8 cellular contexts compared by ENCODE assay signal in the genomic region with DNA sequence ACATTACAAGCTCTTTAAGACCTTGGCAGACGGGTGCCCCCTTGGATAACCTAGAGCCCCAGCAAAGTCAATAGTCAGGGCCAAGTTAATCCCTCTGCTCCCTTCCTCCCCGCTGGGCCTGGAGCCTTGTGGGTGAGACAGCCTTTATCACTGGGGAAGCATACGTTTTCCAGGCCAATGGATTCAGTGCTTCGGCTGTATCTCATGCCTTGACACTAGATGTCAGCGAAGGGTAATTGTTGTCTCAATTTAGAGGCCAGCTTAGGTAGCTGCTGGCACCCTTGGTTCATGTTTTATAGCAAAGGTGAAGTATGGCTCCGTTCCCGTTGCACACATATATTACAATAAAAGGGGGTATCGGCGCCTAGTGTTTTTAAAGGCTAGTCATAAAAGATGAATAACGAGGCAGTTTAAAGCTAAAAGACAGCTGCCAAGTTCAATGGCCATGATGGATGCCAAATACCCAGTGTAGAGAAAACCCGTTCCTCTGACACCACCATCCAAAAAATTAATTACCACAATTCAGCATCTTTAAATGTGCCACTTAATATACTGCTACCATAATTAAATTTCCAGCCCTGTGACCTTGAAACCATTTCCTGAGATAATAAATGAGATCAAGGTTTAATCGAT. TPM values are rescaled to one million over a fixed set of nuclear protein-coding genes. Genes with fewer than 3 reads are reported as not detected.
DNase-seq lines count a peak whose midpoint lies in the region; TF ChIP-seq lines count a peak whose summit lies in the region.

No MANE protein-coding gene starts in this region.

- H3K4me1 ChIP-seq in breast epithelium: no peaks in the 10 kb centered on the region

- H3K4me3 Mint-ChIP-seq in MCF 10A (ENCODE audit: unreplicated experiment) (no peak overlapping the region), type B pancreatic cell (no peak overlapping the region)

- TF ChIP-seq CTCF in MCF 10A (IDR thresholded peaks at IDR 0.05; ENCODE audit: unreplicated experiment): peak; percentile 43
- no peak for TF ChIP-seq CTCF in breast epithelium (IDR thresholded peaks at IDR 0.05)
- peak; percentile 50 for TF ChIP-seq CTCF in epithelial cell of proximal tubule (conservative IDR thresholded peaks at IDR 0.05; ENCODE audit: low read depth, low read length)
- TF ChIP-seq CTCF in type B pancreatic cell (conservative IDR thresholded peaks at IDR 0.05): peak; percentile 51
- no peak for TF ChIP-seq CTCF in lower leg skin (IDR thresholded peaks at IDR 0.05)

- H3K27ac ChIP-seq in breast epithelium: no peak overlapping the region

- H3K9me3 ChIP-seq in breast epithelium: no peaks in the 10 kb centered on the region

- no peaks in the 10 kb centered on the region for H3K27me3 Mint-ChIP-seq in MCF 10A (ENCODE audit: insufficient read depth, unreplicated experiment)
- H3K27me3 Mint-ChIP-seq in type B pancreatic cell: peaks cover 26% of the 10 kb centered on the region

- no peaks in the 10 kb centered on the region for H3K4me1 Mint-ChIP-seq in MCF 10A (ENCODE audit: insufficient read depth, unreplicated experiment)
- H3K4me1 Mint-ChIP-seq in type B pancreatic cell (ENCODE audit: unreplicated experiment): no peaks in the 10 kb centered on the region

- TF ChIP-seq POLR2A in breast epithelium (IDR thresholded peaks at IDR 0.05) (no peak), lower leg skin (IDR thresholded peaks at IDR 0.05) (no peak)

- WGBS in lower leg skin, 2 donors: 28 to 36% methylated on average over 12 of the region's 12 CpGs

- no peaks in the 10 kb centered on the region for H3K36me3 ChIP-seq in breast epithelium

- H3K36me3 Mint-ChIP-seq in MCF 10A (ENCODE audit: insufficient read depth, unreplicated experiment) (no peaks in the 10 kb centered on the region), type B pancreatic cell (no peaks in the 10 kb centered on the region)

- no TSS peak for BruUV-seq in MCF 10A (replicated peaks; lab: Mats Ljungman, UMichigan)

- H3K27me3 ChIP-seq in breast epithelium: peaks cover 0 to 22% of the 10 kb centered on the region in 2 donors

- POLR2A ChIA-PET in MCF 10A (lab: Yijun Ruan, JAX): interaction anchor here (0.6 to 1.4 kb wide), 5 partner anchors 15 to 175 kb away, joined by 3 to 6 read pairs (median 3); no protein-coding TSS in a partner anchor

- no peak overlapping the region for H3K4me3 ChIP-seq in breast epithelium
- no peak overlapping the region for H3K4me3 ChIP-seq in epithelial cell of proximal tubule (ENCODE audit: low read depth, low read length)
- H3K4me3 ChIP-seq in lower leg skin (ENCODE audit: low read depth, poor library complexity, severe bottlenecking): no peak overlapping the region

- CTCF ChIA-PET in MCF 10A (lab: Yijun Ruan, JAX): interaction anchor here (0.6 to 5.0 kb wide), 28 partner anchors 10 to 1759 kb away, joined by 3 to 49 read pairs (median 4); no protein-coding TSS in a partner anchor

- peaks cover 12% of the 10 kb centered on the region for H3K9me3 Mint-ChIP-seq in MCF 10A (ENCODE audit: unreplicated experiment)
- peaks cover 8% of the 10 kb centered on the region for H3K9me3 Mint-ChIP-seq in type B pancreatic cell

- intact Hi-C loops in MCF 10A (cut with micrococcal nuclease) (loop anchor here (1.0 kb wide), 1 partner anchor 585 kb away; no protein-coding TSS in a partner anchor), breast epithelium (cut with DNase I; ENCODE audit: low total_unique reads) (no loop called here), lower leg skin (cut with DNase I; ENCODE audit: low total_unique reads) (no loop called here)

- H3K27ac Mint-ChIP-seq in MCF 10A (ENCODE audit: low read depth, unreplicated experiment) (no peak overlapping the region), type B pancreatic cell (no peak overlapping the region)

- peak; percentile 57 for DNase-seq in MCF 10A (ENCODE audit: unreplicated experiment)
- no peak for DNase-seq in breast epithelium (ENCODE audit: low spot score in 2 of 2)
- peak; percentile 61 for DNase-seq in NCI-H524 treated with DMSO at 0.1 percent for 48 hours (lab: John Stamatoyannopoulos, UW)
- no peak for DNase-seq in epithelial cell of proximal tubule (ENCODE audit: low read depth)
- DNase-seq in type B pancreatic cell (ENCODE audit: extremely low spot score, unreplicated experiment): no peak
- no peak for DNase-seq in lower leg skin (ENCODE audit: low spot score in 2 of 2)
- DNase-seq in dedifferentiated amniotic fluid mesenchymal stem cell (ENCODE audit: extremely low spot score): no peak
- DNase-seq in stimulated activated CD4-positive, alpha-beta T cell treated with anti-CD3 and anti-CD28 coated beads, Interleukin-4, amount 100 ng/mL, for 1 hour: no peak

RNA-seq across cellular contexts. Expression of a gene that starts 52.3 kb away (rescaled TPM):
- 80.7 and 91.5 TPM in 2 replicates for total RNA-seq in MCF 10A (2022)
- 100 to 1,000 TPM; 167 TPM for total RNA-seq in breast epithelium
- 87.2 and 107 TPM in 2 replicates for total RNA-seq in epithelial cell of proximal tubule
- 37.6 and 48.9 TPM in 2 replicates for total RNA-seq in type B pancreatic cell (ENCODE audit: low replicate concordance)
- total RNA-seq in lower leg skin: 100 to 1,000 TPM in 3 of 4 donors, 10 to 100 TPM in 1; 84.3 to 147 (median 123) TPM

Comparison
In these comparisons a context has a peak if more than half of its experiments do, and no peak if none do; other contexts are left out.
1. DNase-seq: peak in MCF 10A (single experiment) and NCI-H524 treated with DMSO at 0.1 percent for 48 hours (single experiment); none in breast epithelium (0 of 2), epithelial cell of proximal tubule (single experiment), type B pancreatic cell (single experiment), lower leg skin (0 of 2), dedifferentiated amniotic fluid mesenchymal stem cell (single experiment) and stimulated activated CD4-positive, alpha-beta T cell treated with anti-CD3 and anti-CD28 coated beads, Interleukin-4, amount 100 ng/mL, for 1 hour (single experiment).
2. CTCF ChIP-seq: peak in MCF 10A (single experiment), epithelial cell of proximal tubule (single experiment) and type B pancreatic cell (single experiment); none in breast epithelium (0 of 3) and lower leg skin (0 of 3).